In genomic region chr12:27592548-27592947, GRCh38 we compare ENCODE assay signal across 11 cellular contexts.
DNase-seq lines count a peak whose midpoint lies in the region; ATAC-seq, FAIRE-seq and TF ChIP-seq lines count a peak whose summit lies in the region.
"Had no signal": no experiment of that assay in that cellular context is flagged by ENCODE, and none has a peak within 500 bp of the region (broad histone marks: within the 10 kb centered on the region; RNA-seq: fewer than 3 reads in every experiment).

No MANE protein-coding gene starts in this region.

- H3K4me3 ChIP-seq in AG10803 (ENCODE audit: low read length) = no peak overlapping the region
- H3K4me3 ChIP-seq in bronchial epithelial cell (ENCODE audit: low read depth, low read length) = no peak overlapping the region
- no peak overlapping the region for H3K4me3 ChIP-seq in mesenchymal stem cell (ENCODE audit: insufficient read depth in 1 of 2, low read depth in 1 of 2, low read length in 2 of 2)

- peak; percentile 79 for DNase-seq in AG10803 (ENCODE audit: low read depth)
- DNase-seq in bronchial epithelial cell (ENCODE audit: low read depth) = peak; percentile 97
- DNase-seq in mesenchymal stem cell = peak; percentile 64
- no peak for DNase-seq in SIG-M5 (lab: John Stamatoyannopoulos, UW)
- DNase-seq in SIG-M5 treated with dmso at 0.1 percent for 504 hours (lab: John Stamatoyannopoulos, UW; ENCODE audit: unreplicated experiment) = no peak
- DNase-seq: DMS 273 treated with DMSO at 0.1 percent for 48 hours, GOT3 had no signal

- peak; percentile 47 for FAIRE-seq in bronchial epithelial cell (lab: Jason Lieb, UNC)

- peak overlapping the region; percentile 53 for H3K9ac ChIP-seq in mesenchymal stem cell (ENCODE audit: low read length)
- H3K9ac ChIP-seq: KMS-11 had no signal

- H3K9me3 ChIP-seq in mesenchymal stem cell (ENCODE audit: control insufficient read depth, low read length) = no peaks in the 10 kb centered on the region

- H4K8ac ChIP-seq in mesenchymal stem cell (ENCODE audit: low read length) = no peak overlapping the region

- no peak overlapping the region for H2BK120ac ChIP-seq in mesenchymal stem cell (ENCODE audit: low read depth, low read length)

- H3K4ac ChIP-seq in mesenchymal stem cell (ENCODE audit: low read depth in 1 of 2, low read length in 2 of 2) = no peak overlapping the region

- no peak overlapping the region for H2BK5ac ChIP-seq in mesenchymal stem cell (ENCODE audit: low read depth, low read length, poor library complexity, severe bottlenecking)

- no peak overlapping the region for H4K91ac ChIP-seq in mesenchymal stem cell (ENCODE audit: low read length)

- H2AK5ac ChIP-seq in mesenchymal stem cell (ENCODE audit: low read length, severe bottlenecking) = no peak overlapping the region

- H3K18ac ChIP-seq in mesenchymal stem cell (ENCODE audit: low read depth in 1 of 2, low read length in 2 of 2) = no peak overlapping the region

- H3K36me3 ChIP-seq in bronchial epithelial cell (ENCODE audit: control insufficient read depth, insufficient read depth, low read length) = no peaks in the 10 kb centered on the region
- H3K36me3 ChIP-seq in mesenchymal stem cell (ENCODE audit: control insufficient read depth in 1 of 2, insufficient read depth in 2 of 2, low read depth in 1 of 2, low read length in 2 of 2) = peaks cover 0 to 9% of the 10 kb centered on the region in 2 experiments

- H3K27me3 ChIP-seq in bronchial epithelial cell (ENCODE audit: control insufficient read depth, insufficient read depth, low read length) (no peaks in the 10 kb centered on the region), mesenchymal stem cell (ENCODE audit: control insufficient read depth in 1 of 2, insufficient read depth in 1 of 2, low read length in 2 of 2) (no peaks in the 10 kb centered on the region)

- no peak overlapping the region for H3K23ac ChIP-seq in mesenchymal stem cell (ENCODE audit: low read length in 2 of 2)

- H2AFZ ChIP-seq in mesenchymal stem cell (ENCODE audit: low read depth, low read length) = no peak overlapping the region

- H3K27ac ChIP-seq in mesenchymal stem cell (ENCODE audit: low read length, poor library complexity, severe bottlenecking) = no peak overlapping the region

- H3K14ac ChIP-seq in mesenchymal stem cell (ENCODE audit: low read length in 2 of 2) = no peak overlapping the region

- 88% methylated on average over 4 of the region's 5 CpGs for WGBS in mesenchymal stem cell

- peaks cover 8% of the 10 kb centered on the region for H3K4me1 ChIP-seq in mesenchymal stem cell (ENCODE audit: control insufficient read depth, insufficient read depth, low read depth, low read length)

- H3K79me1 ChIP-seq in mesenchymal stem cell (replicated peaks; ENCODE audit: low read length, poor library complexity, severe bottlenecking) = peaks cover 17% of the 10 kb centered on the region

- TF ChIP-seq CTCF in AG10803 (conservative IDR thresholded peaks at IDR 0.05; ENCODE audit: low read length) (no peak), bronchial epithelial cell (IDR thresholded peaks at IDR 0.05; ENCODE audit: insufficient read depth, low read length, severe bottlenecking) (no peak)

- H2BK12ac ChIP-seq in mesenchymal stem cell (ENCODE audit: low read length in 2 of 2) = no peak overlapping the region

- H3K4me2 ChIP-seq in mesenchymal stem cell (ENCODE audit: low read length, poor library complexity, severe bottlenecking) = no peak overlapping the region

- peak; percentile 50 for ATAC-seq in HG02973 (IDR thresholded peaks at IDR 0.05; ENCODE audit: unreplicated experiment)
- no peak for ATAC-seq in GM21515 (IDR thresholded peaks at IDR 0.05; ENCODE audit: unreplicated experiment)
- ATAC-seq in GM18517 (IDR thresholded peaks at IDR 0.05; ENCODE audit: unreplicated experiment) = no peak

- H2BK15ac ChIP-seq in mesenchymal stem cell (ENCODE audit: low read depth, poor library complexity, severe bottlenecking) = no peak overlapping the region

Comparison
In these comparisons a context has a peak if more than half of its experiments do, and no peak if none do; other contexts are left out.
1. DNase-seq: peak in AG10803 (single experiment), bronchial epithelial cell (single experiment) and mesenchymal stem cell (single experiment); none in SIG-M5 (single experiment) and SIG-M5 treated with dmso at 0.1 percent for 504 hours (single experiment).